ENCODE assay signal across 11 cellular contexts in genomic region chr3:172586447-172586846, GRCh38.
DNase-seq lines count a peak whose midpoint lies in the region; ATAC-seq, FAIRE-seq and TF ChIP-seq lines count a peak whose summit lies in the region.
"Had no signal": no experiment of that assay in that cellular context is flagged by ENCODE, and none has a peak within 500 bp of the region (broad histone marks: within the 10 kb centered on the region; RNA-seq: fewer than 3 reads in every experiment).

No MANE protein-coding gene starts in this region.

- intact Hi-C loops in esophagus muscularis mucosa (cut with DNase I) (no loop called here), pancreas (cut with DNase I) (no loop called here)

- H3K27me3 ChIP-seq in esophagus muscularis mucosa (no peaks in the 10 kb centered on the region), pancreas (no peaks in the 10 kb centered on the region)

- H3K9me3 ChIP-seq in esophagus muscularis mucosa, result no peaks in the 10 kb centered on the region
- H3K9me3 ChIP-seq in pancreas, result no peaks in the 10 kb centered on the region

- FAIRE-seq in pancreas (lab: Jason Lieb, UNC), result no peak

- peak overlapping the region; percentile 7 to 18 (median 14) for H3K27ac ChIP-seq in esophagus muscularis mucosa (replicated peaks in 1 of 4)
- peak overlapping the region in 2 of 4 donors; percentile 53 to 64 for H3K27ac ChIP-seq in pancreas

- TF ChIP-seq EP300 in esophagus muscularis mucosa (IDR thresholded peaks at IDR 0.05), result no peak

- TF ChIP-seq CTCF in esophagus muscularis mucosa (IDR thresholded peaks at IDR 0.05) (no peak), pancreas (IDR thresholded peaks at IDR 0.05) (no peak)

- peak in 3 of 4 donors; percentile 30 to 85 (median 84) for ATAC-seq in pancreas
- ATAC-seq: effector memory CD8-positive, alpha-beta T cell had no signal

- DNase-seq in CD1c-positive myeloid dendritic cell (ENCODE audit: extremely low spot score) (peak; percentile 45), OCI-M1 (lab: John Stamatoyannopoulos, UW) (peak; percentile 81), esophagus muscularis mucosa (ENCODE audit: extremely low spot score) (no peak), pancreas (no peak), EL (no peak), KG1 (lab: John Stamatoyannopoulos, UW) (no peak), GM19240 (ENCODE audit: insufficient read length, low spot score) (no peak)
- DNase-seq in activated CD4-positive, CD25-positive, alpha-beta regulatory T cell (lab: John Stamatoyannopoulos, UW), result no peak
- DNase-seq: CD4-positive, alpha-beta T cell; effector memory CD8-positive, alpha-beta T cell; NCI-H146 had no signal

- no peaks in the 10 kb centered on the region for H3K36me3 ChIP-seq in esophagus muscularis mucosa
- no peaks in the 10 kb centered on the region for H3K36me3 ChIP-seq in pancreas

- H3K4me3 ChIP-seq in esophagus muscularis mucosa (no peak overlapping the region), pancreas (no peak overlapping the region)

- H3K4me1 ChIP-seq in esophagus muscularis mucosa (peaks cover 7 to 14% (median 12%) of the 10 kb centered on the region in 4 donors), pancreas (peaks cover 0 to 18% (median 0%) of the 10 kb centered on the region in 3 donors)

- no peak for TF ChIP-seq POLR2A in esophagus muscularis mucosa (IDR thresholded peaks at IDR 0.05; ENCODE audit: low read depth)

Comparison
In these comparisons a context has a peak if more than half of its experiments do, and no peak if none do; other contexts are left out.
1. DNase-seq: peak in CD1c-positive myeloid dendritic cell (single experiment) and OCI-M1 (single experiment); none in esophagus muscularis mucosa (single experiment), pancreas (0 of 6), EL (single experiment), KG1 (single experiment), GM19240 (single experiment) and activated CD4-positive, CD25-positive, alpha-beta regulatory T cell (0 of 4).